Comparison of ENCODE assay signal across 1 cellular context in the genomic region with DNA sequence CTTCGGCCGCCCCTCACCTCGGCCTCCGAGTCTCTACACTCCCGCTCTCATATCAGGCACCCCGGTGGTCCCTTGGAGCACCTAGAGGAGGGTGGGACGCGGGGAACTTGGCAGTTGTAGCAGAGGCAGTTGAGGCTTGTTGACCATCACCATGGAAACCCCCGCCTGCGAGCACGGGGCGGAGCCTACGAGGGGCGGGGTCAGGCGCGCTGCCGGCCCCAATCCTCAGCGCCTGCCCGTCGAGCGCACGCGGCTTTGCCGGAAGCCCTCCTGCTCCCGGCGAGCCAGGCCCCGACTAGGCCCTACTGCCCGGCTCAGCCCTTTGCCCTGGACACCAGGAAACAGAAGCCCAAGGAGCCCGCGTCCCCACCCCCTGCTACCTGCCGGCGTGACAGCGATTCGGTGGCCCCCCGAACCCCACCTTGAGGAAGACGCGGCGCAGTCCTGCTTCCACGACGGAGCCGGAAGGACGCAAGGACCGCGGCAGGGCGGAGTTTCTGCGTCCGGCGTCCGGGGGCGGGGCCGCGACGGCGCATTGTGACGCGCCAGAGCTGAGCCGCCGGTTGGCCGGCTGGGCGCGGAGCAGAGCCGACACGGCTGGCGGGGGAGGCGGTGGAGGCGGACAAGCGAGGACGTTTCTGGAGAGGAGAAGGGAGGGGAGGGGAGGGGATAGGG.
TF ChIP-seq lines count a peak whose summit lies in the region.

A gene with protein sequence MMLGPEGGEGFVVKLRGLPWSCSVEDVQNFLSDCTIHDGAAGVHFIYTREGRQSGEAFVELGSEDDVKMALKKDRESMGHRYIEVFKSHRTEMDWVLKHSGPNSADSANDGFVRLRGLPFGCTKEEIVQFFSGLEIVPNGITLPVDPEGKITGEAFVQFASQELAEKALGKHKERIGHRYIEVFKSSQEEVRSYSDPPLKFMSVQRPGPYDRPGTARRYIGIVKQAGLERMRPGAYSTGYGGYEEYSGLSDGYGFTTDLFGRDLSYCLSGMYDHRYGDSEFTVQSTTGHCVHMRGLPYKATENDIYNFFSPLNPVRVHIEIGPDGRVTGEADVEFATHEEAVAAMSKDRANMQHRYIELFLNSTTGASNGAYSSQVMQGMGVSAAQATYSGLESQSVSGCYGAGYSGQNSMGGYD (minus strand): TSS at position 477 of the 675 bp plus-strand sequence. CDS start 21,302 bp downstream, outside the sequence.

TF ChIP-seq in HCT116, 20 proteins besides CTCF, POLR2A, EP300 and RAD21 (continued from another document):
- TF ChIP-seq SP1 (IDR thresholded peaks at IDR 0.05; ENCODE audit: low read depth) (peak; percentile 79), ELF1 (IDR thresholded peaks at IDR 0.05; ENCODE audit: borderline replicate concordance, low read depth) (no peak; the same call in 1 of the 2 replicates), JUND (IDR thresholded peaks at IDR 0.05) (no peak), CBX3 (IDR thresholded peaks at IDR 0.05; ENCODE audit: low read depth) (0 out of 2 replicates have a peak, but pooled peaks have one; percentile 42), SIN3A (IDR thresholded peaks at IDR 0.05; ENCODE audit: low read depth) (peak; percentile 82), MAX (IDR thresholded peaks at IDR 0.05) (peak; percentile 99), EGR1 (IDR thresholded peaks at IDR 0.05; ENCODE audit: low read depth) (peak; percentile 87), EZH2 (IDR thresholded peaks at IDR 0.05) (no peak), YY1 (IDR thresholded peaks at IDR 0.05; ENCODE audit: extremely low read depth, insufficient replicate concordance, low read depth, low read length) (peak; percentile 12), FOSL1 (IDR thresholded peaks at IDR 0.05; ENCODE audit: low read depth) (no peak), CEBPB (IDR thresholded peaks at IDR 0.05; ENCODE audit: low read depth) (no peak), SRF (IDR thresholded peaks at IDR 0.05; ENCODE audit: low read depth) (no peak)
- TF ChIP-seq, protein P1, sequence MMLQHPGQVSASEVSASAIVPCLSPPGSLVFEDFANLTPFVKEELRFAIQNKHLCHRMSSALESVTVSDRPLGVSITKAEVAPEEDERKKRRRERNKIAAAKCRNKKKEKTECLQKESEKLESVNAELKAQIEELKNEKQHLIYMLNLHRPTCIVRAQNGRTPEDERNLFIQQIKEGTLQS (IDR thresholded peaks at IDR 0.05), result no peak
TF ChIP-seq in HCT116: peak in this region for 8.
